ENCODE assay signal across 8 cellular contexts in the genomic region with DNA sequence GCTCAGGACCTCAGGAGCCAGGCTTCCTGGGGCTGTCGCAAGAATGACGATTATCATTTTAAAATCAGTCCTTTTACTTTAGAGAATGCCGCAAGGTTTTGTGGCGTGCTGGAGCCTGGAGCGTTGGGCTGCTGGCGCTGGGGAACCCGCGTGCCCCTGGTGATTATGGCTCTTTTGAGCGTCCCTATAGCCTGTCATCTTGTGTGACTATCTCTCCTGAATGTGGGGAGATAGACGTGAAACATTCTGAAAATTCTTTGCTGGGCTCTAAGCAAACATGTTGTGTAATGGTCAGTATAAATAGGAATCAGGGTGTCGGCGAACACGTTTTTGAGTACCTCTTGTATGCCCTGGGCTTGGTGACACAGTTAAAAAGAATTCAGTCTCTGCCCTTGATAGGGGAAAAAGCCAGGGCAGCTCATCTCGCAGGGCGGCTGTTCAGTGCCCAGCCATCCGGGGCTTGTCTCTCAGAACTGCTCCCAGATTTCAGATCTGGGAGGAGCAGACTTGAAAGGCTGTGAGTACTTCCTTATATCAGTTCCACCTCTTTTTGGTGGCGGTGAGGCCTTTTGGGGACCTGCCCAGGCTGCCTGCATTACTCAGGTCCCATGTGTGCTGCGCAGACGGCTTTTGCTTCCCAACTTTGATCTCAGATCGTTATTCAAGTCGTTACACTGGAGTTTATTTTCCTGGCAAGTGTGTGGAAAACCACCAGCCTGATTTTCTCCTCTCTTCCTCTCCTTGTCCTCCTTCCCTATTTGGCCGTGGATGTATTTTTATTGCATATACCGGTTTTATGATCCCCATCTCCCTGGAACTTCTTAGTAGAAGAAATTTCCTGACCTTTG. TPM values are rescaled to one million over a fixed set of nuclear protein-coding genes. Genes with fewer than 3 reads are reported as not detected.
A peak's percentile ranks its signal among the peaks of the same experiment; 100 is the strongest.
DNase-seq lines count a peak whose midpoint lies in the region; ATAC-seq and TF ChIP-seq lines count a peak whose summit lies in the region.

No MANE protein-coding gene starts in this region.

- peak overlapping the region; percentile 92 for H3K4me3 ChIP-seq in PC-3 (ENCODE audit: low read length)

- H3K36me3 Mint-ChIP-seq in activated naive CD4-positive, alpha-beta T cell treated with anti-CD3 and anti-CD28 coated beads, Interleukin-2, amount 10 ng/mL, durations not matched to agents 7 days and 5 days = peaks cover 33% of the 10 kb centered on the region
- H3K36me3 Mint-ChIP-seq in osteocyte (ENCODE audit: unreplicated experiment) = peaks cover 1% of the 10 kb centered on the region

- intact Hi-C loops in PC-3 (cut with micrococcal nuclease) = no loop called here

- H3K36me3 ChIP-seq in PC-3 (ENCODE audit: low read depth, low read length) = no peaks in the 10 kb centered on the region; the same call in 1 of the 2 replicates

- H3F3A ChIP-seq in PC-3 (ENCODE audit: low read length, unreplicated experiment) = no peaks in the 10 kb centered on the region

- peak; percentile 70 for DNase-seq in GF-D8 (lab: John Stamatoyannopoulos, UW)
- DNase-seq in PC-3 = peak; percentile 80
- DNase-seq in activated naive CD4-positive, alpha-beta T cell treated with anti-CD3 and anti-CD28 coated beads, Interleukin-2, amount 10 ng/mL, durations not matched to agents 7 days and 5 days = peak; percentile 67
- DNase-seq in glomerular visceral epithelial cell (ENCODE audit: extremely low spot score) = peak; percentile 83
- DNase-seq in osteocyte (ENCODE audit: extremely low spot score, unreplicated experiment) = no peak
- no peak for DNase-seq in NCI-H510A treated with DMSO at 0.1 percent for 48 hours (lab: John Stamatoyannopoulos, UW)
- DNase-seq in cortex of kidney (lab: John Stamatoyannopoulos, UW) = no peak

- no peaks in the 10 kb centered on the region for H3K27me3 Mint-ChIP-seq in activated naive CD4-positive, alpha-beta T cell treated with anti-CD3 and anti-CD28 coated beads, Interleukin-2, amount 10 ng/mL, durations not matched to agents 7 days and 5 days
- no peaks in the 10 kb centered on the region for H3K27me3 Mint-ChIP-seq in osteocyte (ENCODE audit: unreplicated experiment)

- H3K9me3 Mint-ChIP-seq in activated naive CD4-positive, alpha-beta T cell treated with anti-CD3 and anti-CD28 coated beads, Interleukin-2, amount 10 ng/mL, durations not matched to agents 7 days and 5 days = no peaks in the 10 kb centered on the region
- H3K9me3 Mint-ChIP-seq in osteocyte (ENCODE audit: unreplicated experiment) = no peaks in the 10 kb centered on the region

- H3K9me2 ChIP-seq in PC-3 (replicated peaks; ENCODE audit: low read length) = no peaks in the 10 kb centered on the region

- TF ChIP-seq CTCF in PC-3 (conservative IDR thresholded peaks at IDR 0.05; ENCODE audit: low read depth, low read length) (no peak), osteocyte (IDR thresholded peaks at IDR 0.05) (no peak)

- POLR2A ChIA-PET in PC-3 (lab: Charles Lee; ENCODE audit: unreplicated experiment) = no interaction called here

- no peaks in the 10 kb centered on the region for H3K9me3 ChIP-seq in PC-3 (ENCODE audit: low read length)

- no peaks in the 10 kb centered on the region for H4K20me1 ChIP-seq in PC-3 (ENCODE audit: low read length)

- peak overlapping the region; percentile 91 for H3K4me3 Mint-ChIP-seq in activated naive CD4-positive, alpha-beta T cell treated with anti-CD3 and anti-CD28 coated beads, Interleukin-2, amount 10 ng/mL, durations not matched to agents 7 days and 5 days
- peak overlapping the region; percentile 96 for H3K4me3 Mint-ChIP-seq in osteocyte (ENCODE audit: unreplicated experiment)

- peak overlapping the region; percentile 98 for H3K27ac Mint-ChIP-seq in activated naive CD4-positive, alpha-beta T cell treated with anti-CD3 and anti-CD28 coated beads, Interleukin-2, amount 10 ng/mL, durations not matched to agents 7 days and 5 days
- peak overlapping the region; percentile 98 for H3K27ac Mint-ChIP-seq in osteocyte (ENCODE audit: unreplicated experiment)

- CTCF ChIA-PET in PC-3 (lab: Charles Lee) = no interaction called here
- CTCF ChIA-PET in activated naive CD4-positive, alpha-beta T cell treated with anti-CD3 and anti-CD28 coated beads, Interleukin-2, amount 10 ng/mL, durations not matched to agents 7 days and 5 days (lab: Charles Lee) = interaction anchor here (0.6 to 9.7 kb wide), 3 partner anchors 15 to 59 kb away, joined by 3 to 432 read pairs (median 58); no protein-coding TSS in a partner anchor

- H3K9ac ChIP-seq in PC-3 (ENCODE audit: low read length) = peak overlapping the region; percentile 86

- H3K27me3 ChIP-seq in PC-3 (ENCODE audit: low read length) = no peaks in the 10 kb centered on the region

- peak overlapping the region; percentile 63 for H3K27ac ChIP-seq in PC-3 (ENCODE audit: low read length)

- TSS peak; percentile 92 for BruUV-seq in PC-3 (replicated peaks; lab: Mats Ljungman, UMichigan)

- peak overlapping the region; percentile 87 for H3K4me2 ChIP-seq in PC-3 (ENCODE audit: low read length)

- H2AFZ ChIP-seq in PC-3 (ENCODE audit: low read length) = peak overlapping the region; percentile 76

- peaks cover 58% of the 10 kb centered on the region for H3K79me2 ChIP-seq in PC-3 (ENCODE audit: low read length)

- H3K4me1 Mint-ChIP-seq in activated naive CD4-positive, alpha-beta T cell treated with anti-CD3 and anti-CD28 coated beads, Interleukin-2, amount 10 ng/mL, durations not matched to agents 7 days and 5 days = peaks cover 75% of the 10 kb centered on the region
- peaks cover 30% of the 10 kb centered on the region for H3K4me1 Mint-ChIP-seq in osteocyte (ENCODE audit: unreplicated experiment)

- H3K4me1 ChIP-seq in PC-3 (ENCODE audit: insufficient read depth, low read length) = peaks cover 14% of the 10 kb centered on the region; the same call in 1 of the 2 replicates

- ATAC-seq in HG02623 (IDR thresholded peaks at IDR 0.05; ENCODE audit: unreplicated experiment) (peak; percentile 3), PC-3 (peak; percentile 59)

RNA-seq across cellular contexts. Expression of gene SLC7A6, which starts 1.0 kb away (rescaled TPM):
- 22.2 and 24.7 TPM in 2 replicates for total RNA-seq in PC-3 (2014; rRNA removed)
- total RNA-seq in osteocyte = 50.7 and 52.9 TPM in 2 replicates

RNA-seq across cellular contexts. Expression of gene PLA2G15, which starts 20.1 kb away (rescaled TPM):
- total RNA-seq in PC-3 (2014; rRNA removed) = 16.4 and 16.8 TPM in 2 replicates
- total RNA-seq in osteocyte = 25.9 and 27.9 TPM in 2 replicates

RNA-seq across cellular contexts. Expression of gene ESRP2, which starts 29.4 kb away (rescaled TPM):
- total RNA-seq in PC-3 (2014; rRNA removed) (46.9 and 48.1 TPM in 2 replicates), osteocyte (0.16 and 0.24 TPM in 2 replicates)

RNA-seq across cellular contexts. Expression of gene SLC7A6OS, which starts 45.4 kb away (rescaled TPM):
- 12.6 TPM in 2 replicates for total RNA-seq in PC-3 (2014; rRNA removed)
- 14.2 and 18.4 TPM in 2 replicates for total RNA-seq in osteocyte

RNA-seq across cellular contexts. Expression of gene PRMT7, which starts 45.5 kb away (rescaled TPM):
- total RNA-seq in PC-3 (2014; rRNA removed) = 46.4 and 48.1 TPM in 2 replicates
- 38.4 and 43.5 TPM in 2 replicates for total RNA-seq in osteocyte

Comparison
In these comparisons a context has a peak if more than half of its experiments do, and no peak if none do; other contexts are left out.
1. DNase-seq: peak in GF-D8 (single experiment), PC-3 (single experiment), activated naive CD4-positive, alpha-beta T cell treated with anti-CD3 and anti-CD28 coated beads, Interleukin-2, amount 10 ng/mL, durations not matched to agents 7 days and 5 days (single experiment) and glomerular visceral epithelial cell (single experiment); none in osteocyte (single experiment), NCI-H510A treated with DMSO at 0.1 percent for 48 hours (single experiment) and cortex of kidney (single experiment).
2. RNA of gene ESRP2, which starts 29.4 kb away (total RNA-seq): 46.9 to 48.1 TPM in PC-3; 0.16 to 0.24 TPM in osteocyte; every median in the first group is over 10 times any median in the second.